ENCODE assay signal across 8 cellular contexts in genomic region chr13:74575729-74576125, GRCh38.
DNase-seq lines count a peak whose midpoint lies in the region; ATAC-seq, FAIRE-seq and TF ChIP-seq lines count a peak whose summit lies in the region.

No MANE protein-coding gene starts in this region.

- H3K27ac Mint-ChIP-seq in activated CD4-positive, alpha-beta memory T cell treated with anti-CD3 and anti-CD28 coated beads, Interleukin-2, amount 10 ng/mL, durations not matched to agents 7 days and 5 days = no peak overlapping the region

- H3K27ac ChIP-seq in duodenal mucosa (ENCODE audit: low read depth, low read length) (no peak overlapping the region), HepG2 (ENCODE audit: extremely low read length, insufficient read depth, low read length) (no peak overlapping the region)

- TF ChIP-seq CTCF in HepG2 (CRISPR knock-in tag; IDR thresholded peaks at IDR 0.05) = no peak

- in situ Hi-C loops in HepG2 (cut with HindIII; ENCODE audit: extremely low pct_ligation_motif_present, low pct_unique_long_range_greater_than_20kb) = no loop called here

- 3% methylated on average over 29 of the region's 29 CpGs for WGBS in HepG2 (ENCODE audit: low lambda C conversion rate)

- DNase-seq in D341Med (ENCODE audit: low spot score) (peak; percentile 70), HuH-7 (ENCODE audit: low spot score) (peak; percentile 8), HepG2 (ENCODE audit: low spot score) (no peak)
- DNase-seq in activated CD4-positive, alpha-beta memory T cell treated with anti-CD3 and anti-CD28 coated beads, Interleukin-2, amount 10 ng/mL, durations not matched to agents 7 days and 5 days = peak; percentile 61
- peak; percentile 42 for DNase-seq in stimulated activated CD4-positive, alpha-beta T cell treated with anti-CD3 and anti-CD28 coated beads, Interleukin-1b, Interleukin-23, amount 100 ng/mL, for 48 hours

- POLR2A ChIA-PET in activated CD4-positive, alpha-beta memory T cell treated with anti-CD3 and anti-CD28 coated beads, Interleukin-2, amount 10 ng/mL, durations not matched to agents 7 days and 5 days (lab: Charles Lee) = no interaction called here
- POLR2A ChIA-PET in HepG2 (lab: Yijun Ruan, JAX) = no interaction called here

- H3K4me3 Mint-ChIP-seq in activated CD4-positive, alpha-beta memory T cell treated with anti-CD3 and anti-CD28 coated beads, Interleukin-2, amount 10 ng/mL, durations not matched to agents 7 days and 5 days = peak overlapping the region; percentile 56

- H3K4me1 ChIP-seq in duodenal mucosa (ENCODE audit: control insufficient read depth in 1 of 2, insufficient read depth in 2 of 2, low read length in 2 of 2) (no peaks in the 10 kb centered on the region), HepG2 (ENCODE audit: insufficient read depth, low read length) (no peaks in the 10 kb centered on the region)

- no peaks in the 10 kb centered on the region for H3K79me2 ChIP-seq in HepG2 (ENCODE audit: insufficient read depth, low read length)

- peak overlapping the region; percentile 23; the same call in 1 of the 2 replicates for H3K4me2 ChIP-seq in HepG2 (ENCODE audit: low read depth, low read length)

- H3K9me3 Mint-ChIP-seq in activated CD4-positive, alpha-beta memory T cell treated with anti-CD3 and anti-CD28 coated beads, Interleukin-2, amount 10 ng/mL, durations not matched to agents 7 days and 5 days = no peaks in the 10 kb centered on the region

- intact Hi-C loops in HepG2 (cut with micrococcal nuclease; ENCODE audit: unreplicated experiment) = no loop called here

- TF ChIP-seq EP300 in HepG2 (IDR thresholded peaks at IDR 0.05; ENCODE audit: low read depth in 2 of 2, low read length in 2 of 2) (no peak), HepG2 (CRISPR knock-in tag; IDR thresholded peaks at IDR 0.05; ENCODE audit: borderline replicate concordance) (no peak)

- peaks cover 18% of the 10 kb centered on the region for H3K4me1 Mint-ChIP-seq in activated CD4-positive, alpha-beta memory T cell treated with anti-CD3 and anti-CD28 coated beads, Interleukin-2, amount 10 ng/mL, durations not matched to agents 7 days and 5 days

- no peaks in the 10 kb centered on the region for H4K20me1 ChIP-seq in HepG2 (ENCODE audit: insufficient read depth, low read length)

- no peaks in the 10 kb centered on the region for H3K36me3 Mint-ChIP-seq in activated CD4-positive, alpha-beta memory T cell treated with anti-CD3 and anti-CD28 coated beads, Interleukin-2, amount 10 ng/mL, durations not matched to agents 7 days and 5 days (ENCODE audit: low read depth)

- peaks cover 16% of the 10 kb centered on the region in 2 donors for H3K27me3 ChIP-seq in duodenal mucosa (ENCODE audit: control insufficient read depth in 1 of 2, insufficient read depth in 2 of 2, low read length in 2 of 2)
- H3K27me3 ChIP-seq in HepG2 (ENCODE audit: control insufficient read depth in 1 of 2, insufficient read depth in 2 of 2, low read length in 2 of 2) = peaks cover 0 to 15% of the 10 kb centered on the region in 2 experiments; a peak in 1 of 5 replicates

- H3K4me3 ChIP-seq in duodenal mucosa (ENCODE audit: low read depth in 1 of 2, low read length in 2 of 2) = peak overlapping the region; percentile 37 to 53
- no peak overlapping the region; a peak in 1 of 6 replicates for H3K4me3 ChIP-seq in HepG2 (replicated peaks in 1 of 3; ENCODE audit: insufficient read depth in 1 of 3, low read depth in 2 of 3, low read length in 3 of 3)

- H2AFZ ChIP-seq in HepG2 (ENCODE audit: low read length) = no peak overlapping the region

- no peak for TF ChIP-seq POLR2A in HepG2 (IDR thresholded peaks at IDR 0.05; ENCODE audit: insufficient read depth in 1 of 2, low read depth in 2 of 2, low read length in 2 of 2)

- FAIRE-seq in HepG2 (lab: Jason Lieb, UNC) = no peak

- TF ChIP-seq RAD21 in HepG2 (CRISPR knock-in tag; IDR thresholded peaks at IDR 0.05) = no peak

- peaks cover 30% of the 10 kb centered on the region for H3K27me3 Mint-ChIP-seq in activated CD4-positive, alpha-beta memory T cell treated with anti-CD3 and anti-CD28 coated beads, Interleukin-2, amount 10 ng/mL, durations not matched to agents 7 days and 5 days

- no TSS peak for BruUV-seq in HepG2 (replicated peaks; lab: Mats Ljungman, UMichigan)

- no peaks in the 10 kb centered on the region for H3K9me3 ChIP-seq in duodenal mucosa (ENCODE audit: control insufficient read depth in 1 of 2, low read length in 2 of 2)
- H3K9me3 ChIP-seq in HepG2 (ENCODE audit: low read length) = no peaks in the 10 kb centered on the region

- H3K9ac ChIP-seq in duodenal mucosa (ENCODE audit: low read depth in 1 of 2, low read length in 2 of 2) (no peak overlapping the region), HepG2 (ENCODE audit: insufficient read depth, low read depth, low read length) (no peak overlapping the region)

- peak; percentile 75 for ATAC-seq in HepG2
- ATAC-seq in HG02798 (IDR thresholded peaks at IDR 0.05; ENCODE audit: poor library complexity, unreplicated experiment) = no peak
- ATAC-seq in HG03039 (IDR thresholded peaks at IDR 0.05; ENCODE audit: unreplicated experiment) = no peak

- CTCF ChIA-PET in activated CD4-positive, alpha-beta memory T cell treated with anti-CD3 and anti-CD28 coated beads, Interleukin-2, amount 10 ng/mL, durations not matched to agents 7 days and 5 days (lab: Charles Lee) = no interaction called here
- CTCF ChIA-PET in HepG2 (lab: Yijun Ruan, JAX; ENCODE audit: low intra/inter-chr PET ratio, low total read pairs) = no interaction called here

- H3K36me3 ChIP-seq in duodenal mucosa (ENCODE audit: control insufficient read depth in 1 of 2, insufficient read depth in 2 of 2, low read length in 2 of 2) (no peaks in the 10 kb centered on the region), HepG2 (replicated peaks in 1 of 2; ENCODE audit: control insufficient read depth in 1 of 2, insufficient read depth in 2 of 2, low read length in 2 of 2) (no peaks in the 10 kb centered on the region)

TF ChIP-seq in HepG2, 621 proteins besides CTCF, POLR2A, EP300 and RAD21:
- TF ChIP-seq IKZF5 (CRISPR knock-in tag; IDR thresholded peaks at IDR 0.05) = no peak
- no peak for TF ChIP-seq ZBTB1 (CRISPR knock-in tag; IDR thresholded peaks at IDR 0.05; ENCODE audit: borderline replicate concordance)
- no peak for TF ChIP-seq ZNF224 (CRISPR knock-in tag; IDR thresholded peaks at IDR 0.05)
- TF ChIP-seq TEAD2 (CRISPR knock-in tag; IDR thresholded peaks at IDR 0.05) = no peak
- no peak for TF ChIP-seq SIN3B (IDR thresholded peaks at IDR 0.05; ENCODE audit: low read length)
- TF ChIP-seq ETV6 (CRISPR knock-in tag; conservative IDR thresholded peaks at IDR 0.05) = no peak
- TF ChIP-seq FOXP4 (CRISPR knock-in tag; IDR thresholded peaks at IDR 0.05) = no peak
- no peak for TF ChIP-seq ZFP37 (CRISPR knock-in tag; IDR thresholded peaks at IDR 0.05; ENCODE audit: borderline replicate concordance)
- no peak for TF ChIP-seq NBN (conservative IDR thresholded peaks at IDR 0.05)
- TF ChIP-seq SRSF9 (IDR thresholded peaks at IDR 0.05; ENCODE audit: borderline replicate concordance, insufficient read depth, low read depth, low read length, poor library complexity, severe bottlenecking) = no peak
- no peak for TF ChIP-seq ISX (CRISPR knock-in tag; conservative IDR thresholded peaks at IDR 0.05)
- no peak for TF ChIP-seq GZF1 (CRISPR knock-in tag; IDR thresholded peaks at IDR 0.05)
- no peak for TF ChIP-seq CAMTA2 (CRISPR knock-in tag; IDR thresholded peaks at IDR 0.05; ENCODE audit: borderline replicate concordance)
- no peak for TF ChIP-seq PTBP1 (IDR thresholded peaks at IDR 0.05; ENCODE audit: low read depth, low read length, poor library complexity, severe bottlenecking)
- TF ChIP-seq HDAC6 (IDR thresholded peaks at IDR 0.05; ENCODE audit: low read depth, low read length) = no peak

Comparison
In these comparisons a context has a peak if more than half of its experiments do, and no peak if none do; other contexts are left out.
1. H3K4me3 ChIP-seq: peak in duodenal mucosa (2 of 2); none in HepG2 (0 of 3).